8 cellular contexts compared by ENCODE assay signal in the genomic region with DNA sequence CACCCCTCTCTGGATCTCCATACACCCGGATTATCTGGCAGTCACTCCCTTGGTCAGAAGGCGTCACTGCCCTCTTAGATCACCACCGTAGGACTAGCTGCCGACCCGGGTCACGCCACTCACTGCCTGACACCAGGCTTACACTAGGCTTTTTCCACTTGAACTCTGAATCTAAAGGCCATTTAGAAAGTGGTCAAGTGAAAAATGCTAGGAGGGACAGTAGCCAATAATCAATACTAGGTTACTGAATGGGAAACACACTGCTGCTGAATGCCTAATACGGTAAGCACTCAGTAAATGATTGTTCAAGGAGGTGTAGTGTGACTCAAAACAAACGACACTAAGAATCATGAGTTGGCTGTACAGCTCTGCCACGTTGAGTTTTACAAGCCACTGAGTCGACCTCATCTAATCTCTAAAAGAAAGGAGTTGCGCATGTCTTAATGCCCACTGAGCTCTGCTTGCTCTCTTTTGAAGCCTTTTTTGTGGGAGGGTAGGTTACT. TPM values are rescaled to one million over a fixed set of nuclear protein-coding genes. Genes with fewer than 3 reads are reported as not detected.
DNase-seq lines count a peak whose midpoint lies in the region; ATAC-seq and TF ChIP-seq lines count a peak whose summit lies in the region.

No MANE protein-coding gene starts in this region.

- H3K27ac ChIP-seq in substantia nigra (ENCODE audit: low read depth, low read length, poor library complexity, severe bottlenecking), result peak overlapping the region; percentile 95

- H3K4me1 Mint-ChIP-seq in MCF 10A (ENCODE audit: insufficient read depth, unreplicated experiment), result peaks cover 30% of the 10 kb centered on the region

- POLR2A ChIA-PET in MCF 10A (lab: Yijun Ruan, JAX), result interaction anchor here (0.6 to 3.8 kb wide), 14 partner anchors 11 to 967 kb away, joined by 3 to 82 read pairs (median 4); a partner anchor contains a TSS

- no peaks in the 10 kb centered on the region for H3K27me3 Mint-ChIP-seq in MCF 10A (ENCODE audit: insufficient read depth, unreplicated experiment)

- peak overlapping the region; percentile 68 for H3K4me3 ChIP-seq in GM12875 (ENCODE audit: low read depth, low read length)

- H3K9me3 Mint-ChIP-seq in MCF 10A (ENCODE audit: unreplicated experiment), result no peaks in the 10 kb centered on the region

- no peak for TF ChIP-seq CTCF in GM12875 (IDR thresholded peaks at IDR 0.05; ENCODE audit: borderline replicate concordance, insufficient read depth, low read depth, low read length)
- no peak for TF ChIP-seq CTCF in MCF 10A (IDR thresholded peaks at IDR 0.05; ENCODE audit: unreplicated experiment)

- intact Hi-C loops in MCF 10A (cut with micrococcal nuclease), result loop anchor here (5.0 to 10.0 kb wide), 2 partner anchors 944 to 1187 kb away; a partner anchor contains a TSS
- intact Hi-C loops in left colon (cut with DNase I, micrococcal nuclease), result no loop called here

- CTCF ChIA-PET in MCF 10A (lab: Yijun Ruan, JAX), result interaction anchor here (0.6 to 4.2 kb wide), 7 partner anchors 23 to 974 kb away, joined by 3 to 37 read pairs (median 11); a partner anchor contains a TSS

- peaks cover 4% of the 10 kb centered on the region for H3K36me3 Mint-ChIP-seq in MCF 10A (ENCODE audit: insufficient read depth, unreplicated experiment)

- peak; percentile 49 for ATAC-seq in HG02763 (IDR thresholded peaks at IDR 0.05; ENCODE audit: unreplicated experiment)
- peak; percentile 64 for ATAC-seq in left colon

- BruUV-seq in MCF 10A (replicated peaks; lab: Mats Ljungman, UMichigan), result TSS peak; percentile 84

- peak overlapping the region; percentile 86 for H3K4me3 Mint-ChIP-seq in MCF 10A (ENCODE audit: unreplicated experiment)

- peak overlapping the region; percentile 95 for H3K27ac Mint-ChIP-seq in MCF 10A (ENCODE audit: low read depth, unreplicated experiment)

- DNase-seq in AG08395 (ENCODE audit: low spot score), result peak; percentile 7
- DNase-seq in NCI-H345 (lab: John Stamatoyannopoulos, UW), result peak; percentile 33
- peak; percentile 29 for DNase-seq in MCF 10A (ENCODE audit: unreplicated experiment)
- peak in 1 of 2 donors; percentile 56 for DNase-seq in left colon
- peak in 22 of 49 donors; percentile 39 to 90 (median 72) for DNase-seq in substantia nigra (lab: John Stamatoyannopoulos, UW)
- DNase-seq in NCI-H82 treated with DMSO at 0.1 percent for 48 hours (lab: John Stamatoyannopoulos, UW; ENCODE audit: unreplicated experiment), result no peak

RNA-seq across cellular contexts. Expression of a gene that starts 0.7 kb away (rescaled TPM):
- total RNA-seq in MCF 10A (2022), result 59.0 and 66.2 TPM in 2 replicates
- total RNA-seq in left colon, result 10 to 100 TPM; 32.1 to 45.2 TPM
